In the genomic region with DNA sequence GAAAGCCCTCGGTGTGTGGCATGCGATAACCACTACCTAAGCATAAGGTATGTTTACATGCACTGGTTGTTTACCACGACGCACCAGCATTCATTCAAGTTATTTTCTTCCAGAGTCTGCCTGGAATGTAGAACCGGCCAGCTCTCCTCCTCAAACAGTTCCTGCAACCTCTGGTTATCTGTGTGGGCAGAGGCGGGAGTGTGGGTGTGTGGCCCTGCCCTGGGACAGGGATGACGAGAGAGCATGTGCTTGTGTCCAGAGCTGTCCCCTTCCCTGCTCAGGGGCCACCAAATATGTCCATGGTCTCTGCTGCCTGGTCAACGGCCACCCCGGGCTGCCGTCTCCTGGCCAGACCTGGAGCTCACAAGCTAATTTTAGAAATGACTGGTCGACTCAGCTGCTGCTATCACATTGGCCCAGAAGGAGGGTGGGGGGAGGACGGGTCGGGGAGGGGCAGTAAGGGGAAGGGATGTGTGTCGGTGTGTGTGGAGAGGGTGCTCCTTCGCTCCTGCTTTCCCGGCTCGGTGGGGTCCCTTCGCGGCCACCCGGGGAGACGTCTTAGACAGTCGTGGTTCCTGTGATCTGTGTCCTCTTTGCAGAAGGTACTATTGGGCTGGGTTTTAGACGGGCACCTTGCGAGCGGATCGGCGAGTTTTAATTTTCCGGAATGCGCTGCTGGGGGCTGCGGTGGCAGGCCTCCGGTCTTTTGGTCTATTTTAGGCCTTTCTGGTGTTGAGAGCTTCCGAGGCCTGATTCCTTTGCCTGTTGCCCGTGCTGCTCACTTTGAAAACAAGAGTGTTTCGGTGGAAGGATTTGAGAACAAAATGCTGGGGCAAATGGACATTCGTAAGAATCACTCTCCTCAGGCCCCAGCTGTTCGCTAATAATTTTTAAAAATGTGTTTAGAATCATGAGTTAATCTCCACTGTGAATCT, we compare ENCODE assay signal across 13 cellular contexts. TPM values are rescaled to one million over a fixed set of nuclear protein-coding genes. Genes with fewer than 3 reads are reported as not detected.
A peak's percentile ranks its signal among the peaks of the same experiment; 100 is the strongest.
DNase-seq lines count a peak whose midpoint lies in the region; ATAC-seq and TF ChIP-seq lines count a peak whose summit lies in the region.
"Had no signal": no experiment of that assay in that cellular context is flagged by ENCODE, and none has a peak within 500 bp of the region (broad histone marks: within the 10 kb centered on the region; RNA-seq: fewer than 3 reads in every experiment).

A gene with protein sequence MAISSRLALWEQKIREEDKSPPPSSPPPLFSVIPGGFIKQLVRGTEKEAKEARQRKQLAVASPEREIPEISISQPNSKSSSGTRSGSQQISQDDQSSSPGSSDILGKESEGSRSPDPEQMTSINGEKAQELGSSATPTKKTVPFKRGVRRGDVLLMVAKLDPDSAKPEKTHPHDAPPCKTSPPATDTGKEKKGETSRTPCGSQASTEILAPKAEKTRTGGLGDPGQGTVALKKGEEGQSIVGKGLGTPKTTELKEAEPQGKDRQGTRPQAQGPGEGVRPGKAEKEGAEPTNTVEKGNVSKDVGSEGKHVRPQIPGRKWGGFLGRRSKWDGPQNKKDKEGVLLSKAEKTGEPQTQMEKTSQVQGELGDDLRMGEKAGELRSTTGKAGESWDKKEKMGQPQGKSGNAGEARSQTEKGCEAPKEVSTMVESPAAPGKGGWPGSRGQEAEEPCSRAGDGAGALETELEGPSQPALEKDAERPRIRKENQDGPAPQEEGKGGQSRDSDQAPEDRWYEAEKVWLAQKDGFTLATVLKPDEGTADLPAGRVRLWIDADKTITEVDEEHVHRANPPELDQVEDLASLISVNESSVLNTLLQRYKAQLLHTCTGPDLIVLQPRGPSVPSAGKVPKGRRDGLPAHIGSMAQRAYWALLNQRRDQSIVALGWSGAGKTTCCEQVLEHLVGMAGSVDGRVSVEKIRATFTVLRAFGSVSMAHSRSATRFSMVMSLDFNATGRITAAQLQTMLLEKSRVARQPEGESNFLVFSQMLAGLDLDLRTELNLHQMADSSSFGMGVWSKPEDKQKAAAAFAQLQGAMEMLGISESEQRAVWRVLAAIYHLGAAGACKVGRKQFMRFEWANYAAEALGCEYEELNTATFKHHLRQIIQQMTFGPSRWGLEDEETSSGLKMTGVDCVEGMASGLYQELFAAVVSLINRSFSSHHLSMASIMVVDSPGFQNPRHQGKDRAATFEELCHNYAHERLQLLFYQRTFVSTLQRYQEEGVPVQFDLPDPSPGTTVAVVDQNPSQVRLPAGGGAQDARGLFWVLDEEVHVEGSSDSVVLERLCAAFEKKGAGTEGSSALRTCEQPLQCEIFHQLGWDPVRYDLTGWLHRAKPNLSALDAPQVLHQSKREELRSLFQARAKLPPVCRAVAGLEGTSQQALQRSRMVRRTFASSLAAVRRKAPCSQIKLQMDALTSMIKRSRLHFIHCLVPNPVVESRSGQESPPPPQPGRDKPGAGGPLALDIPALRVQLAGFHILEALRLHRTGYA (N-terminal part only) (plus strand): TSS at position 497 of the 935 bp plus-strand sequence. CDS start 18,905 bp downstream, outside the sequence.

- H3K4me1 ChIP-seq in left ventricle myocardium inferior = peaks cover 26% of the 10 kb centered on the region
- H3K4me1 ChIP-seq in OCI-LY7 (ENCODE audit: insufficient read depth, low read length, poor library complexity, severe bottlenecking) = no peaks in the 10 kb centered on the region

- no peaks in the 10 kb centered on the region for H3K79me2 ChIP-seq in OCI-LY7 (ENCODE audit: insufficient read depth, low read depth, low read length)

- no peak within 1 kb of the TSS for H3K4me3 Mint-ChIP-seq in activated CD4-positive, alpha-beta memory T cell treated with anti-CD3 and anti-CD28 coated beads, Interleukin-2, amount 10 ng/mL, durations not matched to agents 7 days and 5 days
- H3K4me3 Mint-ChIP-seq in activated CD4-positive, alpha-beta memory T cell treated with anti-CD3 and anti-CD28 coated beads for 36 hours = no peak within 1 kb of the TSS
- peak within 1 kb of the TSS; percentile 15 for H3K4me3 Mint-ChIP-seq in T-helper 17 cell
- H3K4me3 Mint-ChIP-seq in stimulated activated effector memory CD8-positive, alpha-beta T cell treated with anti-CD3 and anti-CD28 coated beads, Interleukin-12 subunit alpha, Interleukin-12 subunit beta, amount 100 ng/mL, for 72 hours = no peak within 1 kb of the TSS
- no peak within 1 kb of the TSS for H3K4me3 Mint-ChIP-seq in type B pancreatic cell

- POLR2A ChIA-PET in activated CD4-positive, alpha-beta memory T cell treated with anti-CD3 and anti-CD28 coated beads, Interleukin-2, amount 10 ng/mL, durations not matched to agents 7 days and 5 days (lab: Charles Lee) = interaction anchor here (0.6 kb wide), 1 partner anchor 179 kb away, joined by 3 read pairs; no protein-coding TSS in a partner anchor
- POLR2A ChIA-PET in activated CD4-positive, alpha-beta memory T cell treated with anti-CD3 and anti-CD28 coated beads for 36 hours (lab: Charles Lee) = no interaction called here
- POLR2A ChIA-PET in OCI-LY7 (lab: Charles Lee) = no interaction called here

- no TSS peak for BruUV-seq in OCI-LY7 (replicated peaks; lab: Mats Ljungman, UMichigan)

- no peaks in the 10 kb centered on the region for H3K27me3 ChIP-seq in left ventricle myocardium inferior (ENCODE audit: low read depth)

- peaks cover 54% of the 10 kb centered on the region for H3K4me1 Mint-ChIP-seq in activated CD4-positive, alpha-beta memory T cell treated with anti-CD3 and anti-CD28 coated beads, Interleukin-2, amount 10 ng/mL, durations not matched to agents 7 days and 5 days
- peaks cover 21% of the 10 kb centered on the region for H3K4me1 Mint-ChIP-seq in activated CD4-positive, alpha-beta memory T cell treated with anti-CD3 and anti-CD28 coated beads for 36 hours (ENCODE audit: low read depth)
- H3K4me1 Mint-ChIP-seq in T-helper 17 cell (peaks cover 3% of the 10 kb centered on the region), type B pancreatic cell (ENCODE audit: unreplicated experiment) (no peaks in the 10 kb centered on the region)
- H3K4me1 Mint-ChIP-seq in stimulated activated effector memory CD8-positive, alpha-beta T cell treated with anti-CD3 and anti-CD28 coated beads, Interleukin-12 subunit alpha, Interleukin-12 subunit beta, amount 100 ng/mL, for 72 hours = peaks cover 29% of the 10 kb centered on the region

- H3K9me3 ChIP-seq in T-helper 17 cell (ENCODE audit: control insufficient read depth, low read length, poor library complexity, severe bottlenecking) = no peaks in the 10 kb centered on the region
- no peaks in the 10 kb centered on the region for H3K9me3 ChIP-seq in left ventricle myocardium inferior (replicated peaks)
- H3K9me3 ChIP-seq in OCI-LY7 (ENCODE audit: low read length) = no peaks in the 10 kb centered on the region

- intact Hi-C loops in activated CD4-positive, alpha-beta memory T cell treated with anti-CD3 and anti-CD28 coated beads for 36 hours (cut with micrococcal nuclease) = no loop called here
- intact Hi-C loops in left ventricle myocardium inferior (cut with micrococcal nuclease) = no loop called here
- intact Hi-C loops in OCI-LY7 (cut with micrococcal nuclease; ENCODE audit: unreplicated experiment) = no loop called here

- no peak for ATAC-seq in T-helper 17 cell
- no peak for ATAC-seq in stimulated activated effector memory CD8-positive, alpha-beta T cell treated with anti-CD3 and anti-CD28 coated beads, Interleukin-12 subunit alpha, Interleukin-12 subunit beta, amount 100 ng/mL, for 72 hours

- peak within 1 kb of the TSS; percentile 91 for H3K27ac ChIP-seq in left ventricle myocardium inferior (replicated peaks)
- no peak within 1 kb of the TSS for H3K27ac ChIP-seq in OCI-LY7 (ENCODE audit: low read depth, low read length, poor library complexity, severe bottlenecking)

- H3K27ac Mint-ChIP-seq in activated CD4-positive, alpha-beta memory T cell treated with anti-CD3 and anti-CD28 coated beads, Interleukin-2, amount 10 ng/mL, durations not matched to agents 7 days and 5 days = peak within 1 kb of the TSS; percentile 26
- H3K27ac Mint-ChIP-seq in activated CD4-positive, alpha-beta memory T cell treated with anti-CD3 and anti-CD28 coated beads for 36 hours = no peak within 1 kb of the TSS
- H3K27ac Mint-ChIP-seq in T-helper 17 cell (no peak within 1 kb of the TSS), type B pancreatic cell (no peak within 1 kb of the TSS)
- H3K27ac Mint-ChIP-seq in stimulated activated effector memory CD8-positive, alpha-beta T cell treated with anti-CD3 and anti-CD28 coated beads, Interleukin-12 subunit alpha, Interleukin-12 subunit beta, amount 100 ng/mL, for 72 hours = peak within 1 kb of the TSS; percentile 73

- peaks cover 6% of the 10 kb centered on the region for H3K9me3 Mint-ChIP-seq in activated CD4-positive, alpha-beta memory T cell treated with anti-CD3 and anti-CD28 coated beads, Interleukin-2, amount 10 ng/mL, durations not matched to agents 7 days and 5 days
- H3K9me3 Mint-ChIP-seq in activated CD4-positive, alpha-beta memory T cell treated with anti-CD3 and anti-CD28 coated beads for 36 hours = no peaks in the 10 kb centered on the region
- no peaks in the 10 kb centered on the region for H3K9me3 Mint-ChIP-seq in stimulated activated effector memory CD8-positive, alpha-beta T cell treated with anti-CD3 and anti-CD28 coated beads, Interleukin-12 subunit alpha, Interleukin-12 subunit beta, amount 100 ng/mL, for 72 hours
- no peaks in the 10 kb centered on the region for H3K9me3 Mint-ChIP-seq in type B pancreatic cell

- H3K36me3 Mint-ChIP-seq in activated CD4-positive, alpha-beta memory T cell treated with anti-CD3 and anti-CD28 coated beads, Interleukin-2, amount 10 ng/mL, durations not matched to agents 7 days and 5 days (ENCODE audit: low read depth) = peaks cover 38% of the 10 kb centered on the region
- H3K36me3 Mint-ChIP-seq in activated CD4-positive, alpha-beta memory T cell treated with anti-CD3 and anti-CD28 coated beads for 36 hours = no peaks in the 10 kb centered on the region
- H3K36me3 Mint-ChIP-seq in T-helper 17 cell (ENCODE audit: low read depth) (peaks cover 2% of the 10 kb centered on the region), type B pancreatic cell (no peaks in the 10 kb centered on the region)
- H3K36me3 Mint-ChIP-seq in stimulated activated effector memory CD8-positive, alpha-beta T cell treated with anti-CD3 and anti-CD28 coated beads, Interleukin-12 subunit alpha, Interleukin-12 subunit beta, amount 100 ng/mL, for 72 hours = no peaks in the 10 kb centered on the region

- H3K4me2 ChIP-seq in OCI-LY7 (ENCODE audit: low read length) = no peak within 1 kb of the TSS

- TF ChIP-seq CTCF in left ventricle myocardium inferior (IDR thresholded peaks at IDR 0.05; ENCODE audit: borderline replicate concordance) = no peak
- no peak for TF ChIP-seq CTCF in type B pancreatic cell (conservative IDR thresholded peaks at IDR 0.05)
- no peak for TF ChIP-seq CTCF in OCI-LY7 (conservative IDR thresholded peaks at IDR 0.05; ENCODE audit: low read length)

- H3K36me3 ChIP-seq in left ventricle myocardium inferior (no peaks in the 10 kb centered on the region), OCI-LY7 (ENCODE audit: insufficient read depth, low read length) (no peaks in the 10 kb centered on the region)

- no peaks in the 10 kb centered on the region for H4K20me1 ChIP-seq in OCI-LY7 (ENCODE audit: insufficient read depth, low read length)

- no peaks in the 10 kb centered on the region for H3K9me2 ChIP-seq in OCI-LY7 (ENCODE audit: insufficient read depth, low read length)

- H3K4me3 ChIP-seq in left ventricle myocardium inferior = peak within 1 kb of the TSS; percentile 71
- H3K4me3 ChIP-seq in OCI-LY7 (ENCODE audit: low read depth, low read length, poor library complexity, severe bottlenecking) = no peak within 1 kb of the TSS

- no peak within 1 kb of the TSS for H2AFZ ChIP-seq in OCI-LY7 (ENCODE audit: low read length)

- DNase-seq in activated CD4-positive, alpha-beta memory T cell treated with anti-CD3 and anti-CD28 coated beads, Interleukin-2, amount 10 ng/mL, durations not matched to agents 7 days and 5 days = no peak
- DNase-seq in activated CD4-positive, alpha-beta memory T cell treated with anti-CD3 and anti-CD28 coated beads for 36 hours = no peak
- DNase-seq in T-helper 17 cell = no peak
- DNase-seq in left ventricle myocardium inferior = peak; percentile 79
- DNase-seq in stimulated activated effector memory CD8-positive, alpha-beta T cell treated with anti-CD3 and anti-CD28 coated beads, Interleukin-12 subunit alpha, Interleukin-12 subunit beta, amount 100 ng/mL, for 72 hours (ENCODE audit: low spot score in 2 of 2) = no peak
- no peak for DNase-seq in type B pancreatic cell (ENCODE audit: extremely low spot score, unreplicated experiment)
- DNase-seq in OCI-LY7 (ENCODE audit: low spot score) = no peak
- DNase-seq in stimulated activated CD4-positive, alpha-beta T cell treated with anti-CD3 and anti-CD28 coated beads, Interleukin-12 subunit alpha, Interleukin-12 subunit beta, amount 100 ng/mL, for 4 hours = no peak
- DNase-seq: activated effector memory CD4-positive, alpha-beta T cell treated with anti-CD3 and anti-CD28 coated beads, Interleukin-2, amount 50 U/mL, for 16 hours; NCI-H2171 had no signal

- CTCF ChIA-PET in activated CD4-positive, alpha-beta memory T cell treated with anti-CD3 and anti-CD28 coated beads, Interleukin-2, amount 10 ng/mL, durations not matched to agents 7 days and 5 days (lab: Charles Lee) = no interaction called here
- CTCF ChIA-PET in activated CD4-positive, alpha-beta memory T cell treated with anti-CD3 and anti-CD28 coated beads for 36 hours (lab: Charles Lee) = no interaction called here
- CTCF ChIA-PET in OCI-LY7 (lab: Charles Lee; ENCODE audit: unreplicated experiment) = no interaction called here

- H3K27me3 Mint-ChIP-seq in activated CD4-positive, alpha-beta memory T cell treated with anti-CD3 and anti-CD28 coated beads, Interleukin-2, amount 10 ng/mL, durations not matched to agents 7 days and 5 days = no peaks in the 10 kb centered on the region
- peaks cover 10% of the 10 kb centered on the region for H3K27me3 Mint-ChIP-seq in activated CD4-positive, alpha-beta memory T cell treated with anti-CD3 and anti-CD28 coated beads for 36 hours
- no peaks in the 10 kb centered on the region for H3K27me3 Mint-ChIP-seq in T-helper 17 cell
- H3K27me3 Mint-ChIP-seq in type B pancreatic cell = peaks cover 8% of the 10 kb centered on the region

RNA-seq across cellular contexts. Expression of the gene that starts here (rescaled TPM):
- total RNA-seq in activated CD4-positive, alpha-beta memory T cell treated with anti-CD3 and anti-CD28 coated beads, Interleukin-2, amount 10 ng/mL, durations not matched to agents 7 days and 5 days = 1 to 10 TPM; 1.6 to 2.0 TPM
- total RNA-seq in activated CD4-positive, alpha-beta memory T cell treated with anti-CD3 and anti-CD28 coated beads for 36 hours = under 1 TPM; 0.22 to 0.29 TPM
- total RNA-seq in T-helper 17 cell (under 1 TPM; 0.12 to 0.65 TPM), left ventricle myocardium inferior (163 TPM), type B pancreatic cell (ENCODE audit: low replicate concordance) (0.10 and 0.62 TPM in 2 replicates), OCI-LY7 (2022) (not detected in 2 replicates)
- total RNA-seq in OCI-LY7 (2014; rRNA removed; shearing (Covaris generic)) = not detected in 2 replicates
- total RNA-seq: A673, frontal cortex, renal cortical epithelial cell had no signal

Comparison
In these comparisons a context has a peak if more than half of its experiments do, and no peak if none do; other contexts are left out.
1. RNA of the gene that starts here (total RNA-seq): 163 TPM in left ventricle myocardium inferior (single experiment); 1.6 to 2.0 TPM in activated CD4-positive, alpha-beta memory T cell treated with anti-CD3 and anti-CD28 coated beads, Interleukin-2, amount 10 ng/mL, durations not matched to agents 7 days and 5 days, 0.12 to 0.65 TPM in T-helper 17 cell, 0.22 to 0.29 TPM in activated CD4-positive, alpha-beta memory T cell treated with anti-CD3 and anti-CD28 coated beads for 36 hours, 0.10 to 0.62 TPM in type B pancreatic cell and not detected in OCI-LY7; every median in the first group is over 10 times any median in the second.
2. H3K27ac Mint-ChIP-seq: peak in activated CD4-positive, alpha-beta memory T cell treated with anti-CD3 and anti-CD28 coated beads, Interleukin-2, amount 10 ng/mL, durations not matched to agents 7 days and 5 days (single experiment) and stimulated activated effector memory CD8-positive, alpha-beta T cell treated with anti-CD3 and anti-CD28 coated beads, Interleukin-12 subunit alpha, Interleukin-12 subunit beta, amount 100 ng/mL, for 72 hours (single experiment); none in activated CD4-positive, alpha-beta memory T cell treated with anti-CD3 and anti-CD28 coated beads for 36 hours (single experiment), T-helper 17 cell (single experiment) and type B pancreatic cell (single experiment).